In the genomic region with DNA sequence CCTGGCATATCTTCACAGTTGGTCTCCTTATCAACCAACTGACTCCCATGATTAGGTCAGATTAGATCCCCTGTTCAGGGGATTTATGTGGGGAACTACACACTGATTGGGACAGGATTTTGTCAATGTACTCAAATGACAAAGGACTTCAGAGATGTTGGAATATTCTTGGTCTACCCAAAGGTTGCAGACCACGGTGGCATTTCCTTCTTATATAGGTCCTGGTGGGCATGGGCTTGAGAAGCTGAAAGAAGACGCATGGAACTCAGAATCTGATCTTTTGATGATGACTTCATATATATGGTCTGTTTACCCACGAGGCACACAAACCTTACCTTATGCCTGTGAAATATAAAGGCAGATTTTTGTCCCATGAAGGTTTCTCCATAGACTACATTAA, we compare ENCODE assay signal across 27 cellular contexts.
"Had no signal": no experiment of that assay in that cellular context is flagged by ENCODE, and none has a peak within 500 bp of the region (broad histone marks: within the 10 kb centered on the region; RNA-seq: fewer than 3 reads in every experiment).

No MANE protein-coding gene starts in this region.

- H3K36me3 ChIP-seq: stomach, thoracic aorta, transverse colon, uterus, vagina had no signal

- H3K27me3 ChIP-seq: stomach, suprapubic skin, testis, thyroid gland, tibial artery, tibial nerve, transverse colon, upper lobe of left lung, upper lobe of right lung, uterus, vagina had no signal

- H3K4me3 ChIP-seq: stomach, suprapubic skin, testis, thoracic aorta, thyroid gland, tibial artery, tibial nerve, transverse colon, upper lobe of left lung, upper lobe of right lung, uterus, vagina had no signal

- DNase-seq: stimulated activated CD4-positive, alpha-beta T cell treated with anti-CD3 and anti-CD28 coated beads, Interleukin-2, amount 100 ng/mL, for 48 hours; stimulated activated CD4-positive, alpha-beta T cell treated with anti-CD3 and anti-CD28 coated beads, Interleukin-4, amount 100 ng/mL, for 1 hour; stimulated activated CD4-positive, alpha-beta T cell treated with anti-CD3 and anti-CD28 coated beads, Interleukin-4, amount 100 ng/mL, for 24 hours; stimulated activated CD4-positive, alpha-beta T cell treated with anti-CD3 and anti-CD28 coated beads, Interleukin-4, amount 100 ng/mL, for 4 hours; stimulated activated CD8-positive, alpha-beta memory T cell treated with anti-CD3 and anti-CD28 coated beads, Interleukin-4, amount 100 ng/mL, for 48 hours; stimulated activated naive B cell treated with anti-CD40 and anti-IgM and Interleukin-4, amounts not matched to agents 10 μg/mL and 1 μg/mL and 100 μg/mL, for 72 hours; stimulated activated naive CD4-positive, alpha-beta T cell; stimulated activated naive CD4-positive, alpha-beta T cell treated with Interleukin-2 at 50 U/mL for 16 hours; stimulated activated naive CD8-positive, alpha-beta T cell treated with anti-CD3 and anti-CD28 coated beads, Interleukin-15, amount 100 ng/mL, for 72 hours; stimulated activated naive CD8-positive, alpha-beta T cell treated with anti-CD3 and anti-CD28 coated beads, Interleukin-15, Interleukin-2, amounts not matched to agents 100 U/mL and 50 U/mL, for 24 hours; stomach; substantia nigra; testis; thyroid gland; tibial artery; transverse colon; trophoblast cell; upper lobe of left lung; upper lobe of right lung; uterus had no signal

- FAIRE-seq: urothelium cell line had no signal

- ATAC-seq: stimulated activated effector memory CD8-positive, alpha-beta T cell treated with anti-CD3 and anti-CD28 coated beads, Interleukin-12 subunit alpha, Interleukin-12 subunit beta, amount 100 ng/mL, for 72 hours; stimulated activated memory B cell treated with anti-CD40 and anti-IgM and Interleukin-4, amounts not matched to agents 10 μg/mL and 1 μg/mL and 100 μg/mL, for 72 hours; stimulated activated naive B cell treated with anti-CD40 and anti-IgM and Interleukin-4, amounts not matched to agents 10 μg/mL and 1 μg/mL and 100 μg/mL, for 72 hours; stimulated activated naive CD8-positive, alpha-beta T cell treated with anti-CD3 and anti-CD28 coated beads, Interleukin-15, amount 100 ng/mL, for 72 hours; stimulated activated naive CD8-positive, alpha-beta T cell treated with anti-CD3 and anti-CD28 coated beads, Interleukin-15, Interleukin-2, amounts not matched to agents 100 U/mL and 50 U/mL, for 24 hours; upper lobe of right lung had no signal

- H3K9me3 ChIP-seq: stomach, suprapubic skin, testis, thoracic aorta, thyroid gland, tibial artery, tibial nerve, transverse colon, upper lobe of left lung, upper lobe of right lung, uterus, vagina had no signal

- H3K27ac ChIP-seq: stomach, suprapubic skin, testis, thoracic aorta, thyroid gland, tibial artery, tibial nerve, transverse colon, upper lobe of left lung, upper lobe of right lung, uterus, vagina had no signal
